In the genomic region with DNA sequence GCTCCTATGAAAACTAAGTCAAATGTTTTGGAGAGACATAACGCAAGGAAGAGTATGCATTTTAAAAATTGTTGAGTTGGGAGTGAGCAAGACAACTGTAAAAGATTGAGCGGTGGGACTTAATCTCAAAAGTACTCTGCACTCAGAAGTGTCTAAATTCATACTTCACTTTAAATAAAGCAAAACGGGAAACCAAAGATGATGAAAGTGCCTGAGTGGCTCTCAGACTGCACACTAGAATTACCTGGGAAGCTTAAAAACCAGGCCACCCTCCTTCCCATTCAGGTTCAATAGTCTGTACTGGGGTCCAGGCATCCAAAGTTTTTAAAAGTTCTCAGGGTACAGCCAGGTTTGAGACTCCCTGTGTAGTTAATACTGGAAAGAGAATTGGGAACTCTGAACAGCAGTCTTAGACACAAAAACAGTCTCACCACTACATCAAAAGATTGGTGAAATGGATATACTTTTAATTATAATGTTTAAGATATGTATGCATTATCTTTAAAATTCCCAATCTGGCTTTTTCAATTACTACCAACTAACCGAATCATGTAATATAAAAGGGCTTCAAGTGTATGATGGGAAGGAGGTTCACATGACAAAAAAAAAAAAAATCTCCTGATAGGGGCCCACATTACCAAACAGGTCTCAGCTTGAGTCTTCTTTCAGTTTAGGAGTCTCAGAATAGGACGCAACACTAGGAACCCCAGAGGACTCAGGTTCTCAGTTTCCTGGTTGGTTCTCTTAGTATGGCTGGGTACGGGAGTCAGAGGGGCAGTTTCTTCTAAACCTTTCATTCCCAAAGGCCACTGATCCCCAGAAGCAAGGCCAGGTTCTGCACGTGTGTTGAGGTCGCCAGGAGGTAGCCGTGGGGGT, we compare ENCODE assay signal across 8 cellular contexts. TPM values are rescaled to one million over a fixed set of nuclear protein-coding genes. Genes with fewer than 3 reads are reported as not detected.
DNase-seq lines count a peak whose midpoint lies in the region; ATAC-seq and TF ChIP-seq lines count a peak whose summit lies in the region.

No MANE protein-coding gene starts in this region.

- H3K9me3 Mint-ChIP-seq in activated CD8-positive, alpha-beta memory T cell treated with anti-CD3 and anti-CD28 coated beads, Interleukin-2, amount 10 ng/mL, durations not matched to agents 7 days and 5 days (ENCODE audit: low read depth): no peaks in the 10 kb centered on the region
- no peaks in the 10 kb centered on the region for H3K9me3 Mint-ChIP-seq in nephron

- peaks cover 19% of the 10 kb centered on the region for H3K4me1 Mint-ChIP-seq in activated CD8-positive, alpha-beta memory T cell treated with anti-CD3 and anti-CD28 coated beads, Interleukin-2, amount 10 ng/mL, durations not matched to agents 7 days and 5 days
- H3K4me1 Mint-ChIP-seq in nephron: peaks cover 25% of the 10 kb centered on the region

- no peak for DNase-seq in activated CD8-positive, alpha-beta memory T cell treated with anti-CD3 and anti-CD28 coated beads, Interleukin-2, amount 10 ng/mL, durations not matched to agents 7 days and 5 days
- DNase-seq in activated CD8-positive, alpha-beta memory T cell treated with anti-CD3 and anti-CD28 coated beads, Interleukin-2, amount 50 U/mL, for 48 hours: no peak
- DNase-seq in epithelial cell of esophagus (ENCODE audit: low read depth) (peak; percentile 46), HuH-7 (ENCODE audit: low spot score) (no peak)
- no peak for DNase-seq in activated effector memory CD4-positive, alpha-beta T cell treated with anti-CD3 and anti-CD28 coated beads, Interleukin-2, amount 50 U/mL, for 16 hours

- H3K36me3 Mint-ChIP-seq in activated CD8-positive, alpha-beta memory T cell treated with anti-CD3 and anti-CD28 coated beads, Interleukin-2, amount 10 ng/mL, durations not matched to agents 7 days and 5 days: peaks cover 2% of the 10 kb centered on the region
- H3K36me3 Mint-ChIP-seq in nephron (ENCODE audit: low read depth): no peaks in the 10 kb centered on the region

- peak overlapping the region; percentile 86 for H2AFZ ChIP-seq in SU-DHL-6 (ENCODE audit: low read depth, low read length, severe bottlenecking)

- H3K9me3 ChIP-seq in SU-DHL-6 (ENCODE audit: insufficient read depth, low read length): no peaks in the 10 kb centered on the region

- H3K9ac ChIP-seq in SU-DHL-6 (ENCODE audit: low read length): peak overlapping the region; percentile 91

- peak overlapping the region; percentile 88 for H3K27ac Mint-ChIP-seq in activated CD8-positive, alpha-beta memory T cell treated with anti-CD3 and anti-CD28 coated beads, Interleukin-2, amount 10 ng/mL, durations not matched to agents 7 days and 5 days
- H3K27ac Mint-ChIP-seq in nephron: peak overlapping the region; percentile 80 to 91 (median 91)

- H3K27ac ChIP-seq in SU-DHL-6 (ENCODE audit: low read depth, low read length): 0 out of 2 replicates have a peak overlapping the region, but pooled peaks have one; percentile 4

- H4K20me1 ChIP-seq in SU-DHL-6 (ENCODE audit: low read depth, low read length): no peaks in the 10 kb centered on the region

- CTCF ChIA-PET in activated CD8-positive, alpha-beta memory T cell treated with anti-CD3 and anti-CD28 coated beads, Interleukin-2, amount 10 ng/mL, durations not matched to agents 7 days and 5 days (lab: Charles Lee): interaction anchor here (0.8 to 4.2 kb wide), 4 partner anchors 17 to 208 kb away, joined by 3 to 26 read pairs (median 10); a partner anchor contains a TSS

- no peaks in the 10 kb centered on the region for H3K36me3 ChIP-seq in SU-DHL-6 (ENCODE audit: low read length)

- H3K4me3 ChIP-seq in SU-DHL-6 (ENCODE audit: insufficient read depth, low read length, poor library complexity, severe bottlenecking) (peak overlapping the region; percentile 90), epithelial cell of esophagus (ENCODE audit: low read length) (peak overlapping the region; percentile 77)

- TF ChIP-seq CTCF in SU-DHL-6 (IDR thresholded peaks at IDR 0.05; ENCODE audit: insufficient read depth, low read length, poor library complexity, severe bottlenecking) (no peak), epithelial cell of esophagus (IDR thresholded peaks at IDR 0.05; ENCODE audit: insufficient read depth, low read depth, low read length, missing control alignments) (no peak), nephron (IDR thresholded peaks at IDR 0.05; ENCODE audit: unreplicated experiment in 3 of 3) (no peak)

- H3F3A ChIP-seq in SU-DHL-6 (ENCODE audit: insufficient read depth): no peaks in the 10 kb centered on the region

- H3K27me3 ChIP-seq in SU-DHL-6 (ENCODE audit: low read length): no peaks in the 10 kb centered on the region

- no peaks in the 10 kb centered on the region for H3K27me3 Mint-ChIP-seq in activated CD8-positive, alpha-beta memory T cell treated with anti-CD3 and anti-CD28 coated beads, Interleukin-2, amount 10 ng/mL, durations not matched to agents 7 days and 5 days
- H3K27me3 Mint-ChIP-seq in nephron (ENCODE audit: low read depth): peaks cover 9% of the 10 kb centered on the region

- peak overlapping the region; percentile 86 for H3K4me3 Mint-ChIP-seq in activated CD8-positive, alpha-beta memory T cell treated with anti-CD3 and anti-CD28 coated beads, Interleukin-2, amount 10 ng/mL, durations not matched to agents 7 days and 5 days
- peak overlapping the region; percentile 92 to 93 (median 93) for H3K4me3 Mint-ChIP-seq in nephron

- no peak for ATAC-seq in activated CD8-positive, alpha-beta memory T cell treated with anti-CD3 and anti-CD28 coated beads, Interleukin-2, amount 10 ng/mL, durations not matched to agents 7 days and 5 days
- ATAC-seq in HG03097 (IDR thresholded peaks at IDR 0.05; ENCODE audit: low FRiP score, unreplicated experiment): no peak

- H3K79me2 ChIP-seq in SU-DHL-6 (ENCODE audit: insufficient read depth, low read length): peaks cover 21% of the 10 kb centered on the region

- H3K4me2 ChIP-seq in SU-DHL-6 (ENCODE audit: low read depth, low read length, poor library complexity, severe bottlenecking): peak overlapping the region; percentile 92

- no peaks in the 10 kb centered on the region for H3K9me2 ChIP-seq in SU-DHL-6 (replicated peaks; ENCODE audit: insufficient read depth, low read length)

RNA-seq across cellular contexts. Expression of a gene that starts 1.0 kb away (rescaled TPM):
- 10 to 100 TPM; 11.4 to 12.4 TPM for total RNA-seq in activated CD8-positive, alpha-beta memory T cell treated with anti-CD3 and anti-CD28 coated beads, Interleukin-2, amount 10 ng/mL, durations not matched to agents 7 days and 5 days

RNA-seq across cellular contexts. Expression of a gene that starts 17.8 kb away (rescaled TPM):
- 10 to 100 TPM; 22.0 to 27.4 TPM for total RNA-seq in activated CD8-positive, alpha-beta memory T cell treated with anti-CD3 and anti-CD28 coated beads, Interleukin-2, amount 10 ng/mL, durations not matched to agents 7 days and 5 days

RNA-seq across cellular contexts. Expression of a gene that starts 21.7 kb away (rescaled TPM):
- 1 to 10 TPM; 3.1 to 3.7 TPM for total RNA-seq in activated CD8-positive, alpha-beta memory T cell treated with anti-CD3 and anti-CD28 coated beads, Interleukin-2, amount 10 ng/mL, durations not matched to agents 7 days and 5 days

RNA-seq across cellular contexts. Expression of a gene that starts 36.4 kb away (rescaled TPM):
- 100 to 1,000 TPM; 225 to 269 TPM for total RNA-seq in activated CD8-positive, alpha-beta memory T cell treated with anti-CD3 and anti-CD28 coated beads, Interleukin-2, amount 10 ng/mL, durations not matched to agents 7 days and 5 days

RNA-seq across cellular contexts. Expression of a gene that starts 47.2 kb away (rescaled TPM):
- not detected for total RNA-seq in activated CD8-positive, alpha-beta memory T cell treated with anti-CD3 and anti-CD28 coated beads, Interleukin-2, amount 10 ng/mL, durations not matched to agents 7 days and 5 days
